Comparison of ENCODE assay signal across 12 cellular contexts in the genomic region with DNA sequence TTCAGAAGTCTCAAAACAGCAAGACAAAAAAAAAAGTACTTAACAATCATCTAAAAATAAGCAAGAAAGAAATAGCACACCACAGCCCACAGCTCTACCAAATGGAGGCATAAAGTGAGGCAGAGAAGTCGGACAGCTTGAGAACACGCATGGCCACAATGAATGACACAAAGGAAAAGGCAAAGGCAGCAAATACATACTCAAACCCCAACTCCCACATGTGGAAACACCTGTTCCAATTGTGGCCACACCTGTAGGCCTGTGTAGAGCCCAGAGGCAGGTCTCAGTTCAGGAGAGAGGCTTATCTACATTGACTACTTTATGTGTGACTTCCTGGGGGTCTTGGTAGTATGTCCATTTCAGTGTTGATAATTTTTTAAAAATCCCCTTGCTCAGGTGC.
DNase-seq lines count a peak whose midpoint lies in the region; ATAC-seq and TF ChIP-seq lines count a peak whose summit lies in the region.
"Had no signal": no experiment of that assay in that cellular context is flagged by ENCODE, and none has a peak within 500 bp of the region (broad histone marks: within the 10 kb centered on the region; RNA-seq: fewer than 3 reads in every experiment).

No MANE protein-coding gene starts in this region.

- no CpG with 5 or more reads among the region's 2 CpGs for WGBS in H9 (ENCODE audit: extremely low coverage, insufficient read length, low lambda C conversion rate)

- H3K56ac ChIP-seq in H9 (ENCODE audit: insufficient read length, low read depth, low read length), result no peak overlapping the region

- H3K18ac ChIP-seq in H9 (ENCODE audit: insufficient read length, low read depth, low read length), result no peak overlapping the region

- H3K27ac ChIP-seq in H9 (ENCODE audit: insufficient read length, low read depth, low read length), result no peak overlapping the region
- H3K27ac ChIP-seq: VCaP had no signal

- H2BK20ac ChIP-seq in H9 (ENCODE audit: low read depth, low read length, poor library complexity, severe bottlenecking), result no peak overlapping the region

- H3K4ac ChIP-seq in H9 (ENCODE audit: low read depth, low read length), result no peak overlapping the region

- TF ChIP-seq CTCF in H9 (conservative IDR thresholded peaks at IDR 0.05) (no peak), neural crest cell (conservative IDR thresholded peaks at IDR 0.05) (no peak)

- H2BK12ac ChIP-seq in H9 (ENCODE audit: insufficient read length, low read depth, low read length), result no peak overlapping the region

- no peak overlapping the region for H3T11ph ChIP-seq in H9 (ENCODE audit: low read length)

- no peak overlapping the region for H2AK5ac ChIP-seq in H9 (ENCODE audit: insufficient read length, low read length)

- H2BK5ac ChIP-seq in H9 (ENCODE audit: insufficient read length, low read length), result no peak overlapping the region

- H3K27me3 Mint-ChIP-seq in H9 (ENCODE audit: low read depth) (no peaks in the 10 kb centered on the region), neural crest cell (ENCODE audit: low read depth) (no peaks in the 10 kb centered on the region)

- H3K4me3 Mint-ChIP-seq in H9, result no peak overlapping the region
- peak overlapping the region; percentile 60 for H3K4me3 Mint-ChIP-seq in neural crest cell
- H3K4me3 Mint-ChIP-seq: CD8-positive, alpha-beta memory T cell had no signal

- no peak for DNase-seq in H9
- no peak for DNase-seq in neural crest cell (ENCODE audit: low read depth, low spot score)
- no peak for DNase-seq in activated gamma-delta T cell (lab: John Stamatoyannopoulos, UW)
- no peak for DNase-seq in NCI-H2107 treated with DMSO at 0.1 percent for 48 hours (lab: John Stamatoyannopoulos, UW; ENCODE audit: unreplicated experiment)
- no peak for DNase-seq in HUDEP-2 (lab: John Stamatoyannopoulos, UW; ENCODE audit: unreplicated experiment in 76 of 76)
- DNase-seq: CD8-positive, alpha-beta memory T cell; right cardiac atrium had no signal

- no peak overlapping the region for H4K5ac ChIP-seq in H9 (ENCODE audit: insufficient read length, low read depth, low read length)

- H3K79me2 ChIP-seq in H9 (ENCODE audit: insufficient read depth, low read length), result no peaks in the 10 kb centered on the region

- no peak overlapping the region for H3K27ac Mint-ChIP-seq in H9
- H3K27ac Mint-ChIP-seq in neural crest cell (ENCODE audit: unreplicated experiment), result peak overlapping the region; percentile 57
- H3K27ac Mint-ChIP-seq: CD8-positive, alpha-beta memory T cell had no signal

- H3K9me3 Mint-ChIP-seq in H9 (peaks cover 0 to 2% of the 10 kb centered on the region in 2 experiments; a peak in 2 of 5 replicates), neural crest cell (peaks cover 7% of the 10 kb centered on the region)

- no peak overlapping the region for H2BK120ac ChIP-seq in H9 (ENCODE audit: low read depth, low read length, poor library complexity, severe bottlenecking)

- H3K14ac ChIP-seq in H9 (ENCODE audit: insufficient read depth, low read length), result peak overlapping the region; percentile 31; the same call in 1 of the 2 replicates

- H3K79me1 ChIP-seq in H9 (ENCODE audit: insufficient read depth, low read depth, low read length, poor library complexity, severe bottlenecking), result no peaks in the 10 kb centered on the region

- no peak overlapping the region for H3K4me2 ChIP-seq in H9 (ENCODE audit: insufficient read depth, insufficient read length, low read length)

- H4K20me1 ChIP-seq in H9 (ENCODE audit: control insufficient read depth, insufficient read depth, insufficient read length), result no peaks in the 10 kb centered on the region

- peak; percentile 75 for ATAC-seq in GM18868 (IDR thresholded peaks at IDR 0.05; ENCODE audit: unreplicated experiment)
- peak; percentile 50 for ATAC-seq in HG03469 (IDR thresholded peaks at IDR 0.05; ENCODE audit: unreplicated experiment)
- ATAC-seq in HG03097 (IDR thresholded peaks at IDR 0.05; ENCODE audit: low FRiP score, unreplicated experiment), result no peak
- ATAC-seq: K562, right cardiac atrium had no signal

- H3K23me2 ChIP-seq in H9 (ENCODE audit: insufficient read length, low read depth, low read length, poor library complexity, severe bottlenecking), result no peaks in the 10 kb centered on the region

- no peak overlapping the region for H4K8ac ChIP-seq in H9 (replicated peaks; ENCODE audit: insufficient read length, low read depth, low read length)

- no peak overlapping the region for H4K91ac ChIP-seq in H9 (ENCODE audit: insufficient read length, low read depth, low read length)

- no peak overlapping the region for H3K9ac ChIP-seq in H9 (ENCODE audit: extremely low read depth, insufficient read length, low read length)

- H2AFZ ChIP-seq in H9 (ENCODE audit: low read length), result no peak overlapping the region

- peaks cover 0 to under 1% (median 0%) of the 10 kb centered on the region in 3 experiments; a peak in 3 of 7 replicates for H3K36me3 Mint-ChIP-seq in H9 (ENCODE audit: insufficient read depth in 1 of 3, low read depth in 3 of 3)
- no peaks in the 10 kb centered on the region for H3K36me3 Mint-ChIP-seq in neural crest cell (ENCODE audit: low read depth)
- H3K36me3 Mint-ChIP-seq: CD8-positive, alpha-beta memory T cell had no signal

- no peaks in the 10 kb centered on the region for H3K9me3 ChIP-seq in H9 (ENCODE audit: control insufficient read depth, low read depth, low read length)

- no peaks in the 10 kb centered on the region for H3K27me3 ChIP-seq in H9 (ENCODE audit: insufficient read depth, low read length)

- H3K4me1 Mint-ChIP-seq in H9 (peaks cover 9 to 12% of the 10 kb centered on the region in 2 experiments), neural crest cell (peaks cover 41% of the 10 kb centered on the region)
- H3K4me1 Mint-ChIP-seq: CD8-positive, alpha-beta memory T cell had no signal

- H2BK15ac ChIP-seq in H9 (ENCODE audit: low read depth, low read length), result no peak overlapping the region

- H3K4me1 ChIP-seq in H9 (ENCODE audit: insufficient read depth, low read length), result peaks cover 5% of the 10 kb centered on the region; the same call in 1 of the 2 replicates

- H3K23ac ChIP-seq in H9 (ENCODE audit: insufficient read length, low read depth, low read length), result no peak overlapping the region
